In the genomic region with DNA sequence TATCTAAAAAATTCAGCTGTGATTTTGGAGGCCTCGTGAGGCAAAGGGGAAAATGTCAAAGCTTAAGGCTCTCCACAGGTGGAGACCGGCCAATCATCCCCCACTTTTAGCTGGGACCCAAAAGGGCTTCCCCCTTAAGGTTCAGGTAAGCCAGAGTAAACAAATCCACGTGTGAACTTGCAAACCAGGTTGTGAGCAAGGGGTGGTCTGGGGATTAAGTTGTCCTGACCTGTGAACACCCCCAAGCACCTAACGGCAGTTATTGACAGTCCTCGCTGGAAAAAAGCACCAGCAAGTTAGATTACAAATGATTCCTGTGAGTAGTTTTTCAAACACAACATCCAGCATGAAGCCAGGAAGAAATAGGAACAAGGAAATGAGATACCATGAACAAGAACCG, we compare ENCODE assay signal across 15 cellular contexts.
"Had no signal": no experiment of that assay in that cellular context is flagged by ENCODE, and none has a peak within 500 bp of the region (broad histone marks: within the 10 kb centered on the region; RNA-seq: fewer than 3 reads in every experiment).

No MANE protein-coding gene starts in this region.

- DNase-seq: activated CD8-positive, alpha-beta T cell treated with anti-CD3 and anti-CD28 coated beads for 36 hours; activated naive CD4-positive, alpha-beta T cell treated with anti-CD3 and anti-CD28 coated beads, Interleukin-2, amount 10 ng/mL, durations not matched to agents 7 days and 5 days; esophagus squamous epithelium; hypothalamus; SK-N-SH; stimulated activated CD4-positive, alpha-beta T cell treated with anti-CD3 and anti-CD28 coated beads, Interleukin-4, amount 100 ng/mL, for 4 hours; T-helper 1 cell; T1000 had no signal

- H3K27me3 ChIP-seq: ascending aorta, breast epithelium, dorsolateral prefrontal cortex, esophagus squamous epithelium, right lobe of liver had no signal

- H3K36me3 ChIP-seq: ascending aorta, breast epithelium, esophagus squamous epithelium, right lobe of liver had no signal

- H3K9ac ChIP-seq: SK-N-SH had no signal

- H3K4me3 Mint-ChIP-seq: activated CD8-positive, alpha-beta T cell treated with anti-CD3 and anti-CD28 coated beads for 36 hours; activated naive CD4-positive, alpha-beta T cell treated with anti-CD3 and anti-CD28 coated beads, Interleukin-2, amount 10 ng/mL, durations not matched to agents 7 days and 5 days; neural crest cell had no signal

- H3K9me3 Mint-ChIP-seq: activated CD8-positive, alpha-beta T cell treated with anti-CD3 and anti-CD28 coated beads for 36 hours; activated naive CD4-positive, alpha-beta T cell treated with anti-CD3 and anti-CD28 coated beads, Interleukin-2, amount 10 ng/mL, durations not matched to agents 7 days and 5 days; neural crest cell had no signal

- H3K27ac Mint-ChIP-seq: activated CD8-positive, alpha-beta T cell treated with anti-CD3 and anti-CD28 coated beads for 36 hours; activated naive CD4-positive, alpha-beta T cell treated with anti-CD3 and anti-CD28 coated beads, Interleukin-2, amount 10 ng/mL, durations not matched to agents 7 days and 5 days had no signal

- H3K4me3 ChIP-seq: ascending aorta, breast epithelium, dorsolateral prefrontal cortex, esophagus squamous epithelium, psoas muscle, right lobe of liver, smooth muscle cell had no signal

- H3K4me1 ChIP-seq: breast epithelium, right lobe of liver had no signal

- ATAC-seq: activated CD8-positive, alpha-beta T cell treated with anti-CD3 and anti-CD28 coated beads for 36 hours; psoas muscle; right lobe of liver had no signal

- H3K27me3 Mint-ChIP-seq: activated CD8-positive, alpha-beta T cell treated with anti-CD3 and anti-CD28 coated beads for 36 hours had no signal

- H3K9me3 ChIP-seq: ascending aorta, breast epithelium, esophagus squamous epithelium, psoas muscle, right lobe of liver, SK-N-SH had no signal

- H3K4me2 ChIP-seq: SK-N-SH, smooth muscle cell had no signal

- H3K36me3 Mint-ChIP-seq: activated naive CD4-positive, alpha-beta T cell treated with anti-CD3 and anti-CD28 coated beads, Interleukin-2, amount 10 ng/mL, durations not matched to agents 7 days and 5 days had no signal

- H3K27ac ChIP-seq: ascending aorta, breast epithelium, dorsolateral prefrontal cortex, esophagus squamous epithelium, psoas muscle, right lobe of liver had no signal
